Comparison of ENCODE assay signal across 21 cellular contexts in the genomic region with DNA sequence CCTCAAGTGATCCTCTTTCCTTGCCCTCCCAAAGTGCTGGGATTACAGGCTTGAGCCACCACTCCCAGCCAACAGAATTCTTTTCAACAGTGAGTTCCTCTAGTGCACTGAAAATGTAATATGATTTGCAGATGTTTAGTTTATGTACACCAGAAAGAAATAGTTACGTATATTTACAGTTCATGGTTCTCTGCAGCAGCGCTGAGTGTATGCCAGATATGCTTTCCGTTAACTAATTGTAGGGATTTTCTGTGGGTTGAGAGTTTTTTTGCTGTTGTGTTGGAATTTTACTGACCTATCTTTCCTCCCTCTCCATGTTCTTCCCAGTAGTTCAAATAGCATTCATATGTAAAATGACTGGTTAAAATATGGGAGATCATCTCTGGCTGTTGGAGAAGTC. TPM values are rescaled to one million over a fixed set of nuclear protein-coding genes. Genes with fewer than 3 reads are reported as not detected.
DNase-seq lines count a peak whose midpoint lies in the region; ATAC-seq and TF ChIP-seq lines count a peak whose summit lies in the region.
"Had no signal": no experiment of that assay in that cellular context is flagged by ENCODE, and none has a peak within 500 bp of the region (broad histone marks: within the 10 kb centered on the region; RNA-seq: fewer than 3 reads in every experiment).

No MANE protein-coding gene starts in this region.

- H3K9me3 Mint-ChIP-seq in stimulated activated effector memory CD8-positive, alpha-beta T cell treated with anti-CD3 and anti-CD28 coated beads, Interleukin-12 subunit alpha, Interleukin-12 subunit beta, amount 100 ng/mL, for 72 hours = no peaks in the 10 kb centered on the region
- H3K9me3 Mint-ChIP-seq: activated naive CD8-positive, alpha-beta T cell treated with anti-CD3 and anti-CD28 coated beads, Interleukin-2, amount 50 U/mL, for 24 hours; activated T-helper 17 cell treated with anti-CD3 and anti-CD28 coated beads, Interleukin-2, amount 50 U/mL, for 72 hours; CD4-positive, CD25-positive, alpha-beta regulatory T cell; T-cell had no signal

- H3K4me1 ChIP-seq in left ventricle myocardium inferior (peaks cover 100% of the 10 kb centered on the region), esophagus squamous epithelium (peaks cover 19 to 89% (median 49%) of the 10 kb centered on the region in 3 donors), rectal smooth muscle tissue (ENCODE audit: control insufficient read depth, insufficient read depth, low read length) (peaks cover 63% of the 10 kb centered on the region), uterus (peaks cover 4 to 41% of the 10 kb centered on the region in 2 donors)

- no peak overlapping the region for H3K27ac Mint-ChIP-seq in stimulated activated effector memory CD8-positive, alpha-beta T cell treated with anti-CD3 and anti-CD28 coated beads, Interleukin-12 subunit alpha, Interleukin-12 subunit beta, amount 100 ng/mL, for 72 hours
- H3K27ac Mint-ChIP-seq: activated naive CD8-positive, alpha-beta T cell treated with anti-CD3 and anti-CD28 coated beads, Interleukin-2, amount 50 U/mL, for 24 hours; activated T-helper 17 cell treated with anti-CD3 and anti-CD28 coated beads, Interleukin-2, amount 50 U/mL, for 72 hours; CD4-positive, CD25-positive, alpha-beta regulatory T cell; T-cell had no signal

- TF ChIP-seq CTCF in left ventricle myocardium inferior (IDR thresholded peaks at IDR 0.05; ENCODE audit: borderline replicate concordance) = no peak
- TF ChIP-seq CTCF in esophagus squamous epithelium (IDR thresholded peaks at IDR 0.05) = no peak
- no peak for TF ChIP-seq CTCF in uterus (IDR thresholded peaks at IDR 0.05)

- H3K36me3 ChIP-seq in left ventricle myocardium inferior (no peaks in the 10 kb centered on the region), esophagus squamous epithelium (no peaks in the 10 kb centered on the region), rectal smooth muscle tissue (ENCODE audit: control insufficient read depth, insufficient read depth, low read length) (no peaks in the 10 kb centered on the region), uterus (no peaks in the 10 kb centered on the region)

- no peak overlapping the region for H3K9ac ChIP-seq in rectal smooth muscle tissue (ENCODE audit: low read length)

- H3K4me3 Mint-ChIP-seq in stimulated activated effector memory CD8-positive, alpha-beta T cell treated with anti-CD3 and anti-CD28 coated beads, Interleukin-12 subunit alpha, Interleukin-12 subunit beta, amount 100 ng/mL, for 72 hours = no peak overlapping the region
- H3K4me3 Mint-ChIP-seq: activated naive CD8-positive, alpha-beta T cell treated with anti-CD3 and anti-CD28 coated beads, Interleukin-2, amount 50 U/mL, for 24 hours; activated T-helper 17 cell treated with anti-CD3 and anti-CD28 coated beads, Interleukin-2, amount 50 U/mL, for 72 hours; CD4-positive, CD25-positive, alpha-beta regulatory T cell; T-cell had no signal

- no peak for DNase-seq in left ventricle myocardium inferior
- no peak for DNase-seq in Right ventricle myocardium superior
- DNase-seq in esophagus squamous epithelium (lab: John Stamatoyannopoulos, UW) = no peak
- no peak for DNase-seq in uterus
- no peak for DNase-seq in MV-4-11 (lab: John Stamatoyannopoulos, UW)
- no peak for DNase-seq in stimulated activated effector memory CD8-positive, alpha-beta T cell treated with anti-CD3 and anti-CD28 coated beads, Interleukin-12 subunit alpha, Interleukin-12 subunit beta, amount 100 ng/mL, for 72 hours (ENCODE audit: low spot score in 2 of 2)
- DNase-seq: activated CD8-positive, alpha-beta memory T cell treated with anti-CD3 and anti-CD28 coated beads for 24 hours; activated naive CD8-positive, alpha-beta T cell treated with anti-CD3 and anti-CD28 coated beads, Interleukin-2, amount 50 U/mL, for 24 hours; CD4-positive, CD25-positive, alpha-beta regulatory T cell; DND-41; mammary epithelial cell; NCI-H1092; NCI-H2171; RPMI8226; stimulated activated CD4-positive, alpha-beta T cell treated with anti-CD3 and anti-CD28 coated beads, Interleukin-4, amount 100 ng/mL, for 24 hours; stimulated activated CD8-positive, alpha-beta memory T cell treated with anti-CD3 and anti-CD28 coated beads, Interleukin-4, amount 100 ng/mL, for 48 hours; T-cell had no signal

- H3K4me3 ChIP-seq in left ventricle myocardium inferior (no peak overlapping the region), esophagus squamous epithelium (no peak overlapping the region), rectal smooth muscle tissue (ENCODE audit: low read length) (no peak overlapping the region), uterus (no peak overlapping the region)
- H3K4me3 ChIP-seq: K562 had no signal

- TF ChIP-seq POLR2A in esophagus squamous epithelium (IDR thresholded peaks at IDR 0.05) = no peak
- no peak for TF ChIP-seq POLR2A in uterus (IDR thresholded peaks at IDR 0.05)

- no peaks in the 10 kb centered on the region for H3K9me3 ChIP-seq in left ventricle myocardium inferior (replicated peaks)
- H3K9me3 ChIP-seq in esophagus squamous epithelium = no peaks in the 10 kb centered on the region
- H3K9me3 ChIP-seq in uterus = no peaks in the 10 kb centered on the region

- 67 to 85% methylated on average over 3 of the region's 3 CpGs for WGBS in esophagus squamous epithelium, 2 donors

- no peaks in the 10 kb centered on the region for H3K27me3 ChIP-seq in left ventricle myocardium inferior (ENCODE audit: low read depth)
- H3K27me3 ChIP-seq in esophagus squamous epithelium = no peaks in the 10 kb centered on the region
- H3K27me3 ChIP-seq in rectal smooth muscle tissue (ENCODE audit: control insufficient read depth, insufficient read depth, low read length) = no peaks in the 10 kb centered on the region
- no peaks in the 10 kb centered on the region for H3K27me3 ChIP-seq in uterus

- no peaks in the 10 kb centered on the region for H3K36me3 Mint-ChIP-seq in stimulated activated effector memory CD8-positive, alpha-beta T cell treated with anti-CD3 and anti-CD28 coated beads, Interleukin-12 subunit alpha, Interleukin-12 subunit beta, amount 100 ng/mL, for 72 hours
- H3K36me3 Mint-ChIP-seq: CD4-positive, CD25-positive, alpha-beta regulatory T cell; T-cell had no signal

- no peaks in the 10 kb centered on the region for H3K4me1 Mint-ChIP-seq in stimulated activated effector memory CD8-positive, alpha-beta T cell treated with anti-CD3 and anti-CD28 coated beads, Interleukin-12 subunit alpha, Interleukin-12 subunit beta, amount 100 ng/mL, for 72 hours
- H3K4me1 Mint-ChIP-seq: activated T-helper 17 cell treated with anti-CD3 and anti-CD28 coated beads, Interleukin-2, amount 50 U/mL, for 72 hours; CD4-positive, CD25-positive, alpha-beta regulatory T cell had no signal

- H3K27ac ChIP-seq in left ventricle myocardium inferior (replicated peaks) (peak overlapping the region; percentile 88), esophagus squamous epithelium (peak overlapping the region in 3 of 4 donors; percentile 74 to 82 (median 75)), rectal smooth muscle tissue (ENCODE audit: low read depth, low read length) (peak overlapping the region; percentile 82), uterus (peak overlapping the region; percentile 73 to 96)

- intact Hi-C loops in left ventricle myocardium inferior (cut with micrococcal nuclease) = no loop called here
- intact Hi-C loops in Right ventricle myocardium superior (cut with DNase I) = loop anchor here (5.0 kb wide), 1 partner anchor 43 kb away; the partner anchor contains the start of gene GAB1
- intact Hi-C loops in esophagus squamous epithelium (cut with DNase I) = no loop called here
- intact Hi-C loops in uterus (cut with DNase I; ENCODE audit: low total_unique reads) = no loop called here

- ATAC-seq in Right ventricle myocardium superior (ENCODE audit: poor library complexity) (no peak), GM18861 (IDR thresholded peaks at IDR 0.05; ENCODE audit: unreplicated experiment) (no peak)
- ATAC-seq in stimulated activated effector memory CD8-positive, alpha-beta T cell treated with anti-CD3 and anti-CD28 coated beads, Interleukin-12 subunit alpha, Interleukin-12 subunit beta, amount 100 ng/mL, for 72 hours = no peak
- ATAC-seq: activated T-helper 17 cell treated with anti-CD3 and anti-CD28 coated beads, Interleukin-2, amount 50 U/mL, for 72 hours; T-cell had no signal

RNA-seq across cellular contexts. Expression of gene GAB1, which starts 44.0 kb away (rescaled TPM):
- total RNA-seq in left ventricle myocardium inferior (87.1 TPM), Right ventricle myocardium superior (72.5 TPM), esophagus squamous epithelium (10 to 100 TPM; 25.7 to 37.6 (median 32.8) TPM), uterus (10 to 100 TPM; 50.4 to 65.3 (median 63.7) TPM)
